Comparison of ENCODE assay signal across 8 cellular contexts in the genomic region with DNA sequence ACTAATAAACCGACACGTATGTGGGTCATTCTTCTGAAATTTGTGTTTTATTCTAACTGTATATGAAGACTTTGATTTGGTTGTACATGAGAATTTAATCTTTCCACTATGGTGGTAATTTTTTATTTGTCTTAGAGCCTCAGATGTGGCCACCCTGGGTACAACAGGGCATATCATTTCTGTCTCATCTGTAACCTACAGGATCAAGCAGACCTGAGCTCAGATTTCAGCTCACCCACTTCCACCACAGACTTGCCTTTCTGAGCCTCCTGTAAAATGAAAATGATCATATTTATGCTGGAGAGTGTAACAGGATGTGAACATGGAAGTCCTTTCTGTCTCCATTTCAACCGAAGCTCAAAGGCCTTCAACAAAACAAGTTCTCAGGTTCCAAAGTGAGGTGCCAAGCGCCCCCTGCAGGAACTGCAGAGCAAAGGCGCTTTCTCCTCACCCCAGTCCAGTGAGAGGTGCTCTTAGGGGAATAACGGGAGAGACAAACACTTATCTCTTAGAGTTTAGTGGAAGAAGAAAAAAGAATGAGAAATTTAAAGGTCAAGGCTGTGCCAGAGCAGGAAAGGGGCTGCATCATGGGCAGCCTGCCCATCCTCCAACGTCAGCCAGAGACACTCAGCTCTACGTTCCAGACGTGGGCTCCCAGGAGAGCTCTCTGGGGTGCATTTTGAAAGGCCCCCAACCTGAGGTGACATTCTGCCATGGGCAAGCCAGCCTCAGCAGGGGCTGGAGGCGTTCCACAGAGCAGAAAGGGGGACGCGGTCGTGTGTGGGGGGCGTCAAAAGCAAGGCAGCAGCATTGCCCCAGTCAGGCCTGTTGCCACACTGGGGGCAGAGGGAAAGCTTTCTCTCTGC. TPM values are rescaled to one million over a fixed set of nuclear protein-coding genes. Genes with fewer than 3 reads are reported as not detected.
A peak's percentile ranks its signal among the peaks of the same experiment; 100 is the strongest.
DNase-seq lines count a peak whose midpoint lies in the region; ATAC-seq and TF ChIP-seq lines count a peak whose summit lies in the region.

No MANE protein-coding gene starts in this region.

- DNase-seq in ACHN = peak; percentile 60
- DNase-seq in GM12865 (ENCODE audit: low read depth) = peak; percentile 79
- DNase-seq in MV-4-11 (lab: John Stamatoyannopoulos, UW) = peak; percentile 46
- peak; percentile 53 for DNase-seq in SW480 (ENCODE audit: low spot score)
- peak; percentile 52 for DNase-seq in astrocyte of the spinal cord (ENCODE audit: low read depth, low spot score)
- peak in 1 of 2 donors; percentile 38 for DNase-seq in left lung
- peak; percentile 18 to 40 for DNase-seq in stimulated activated CD8-positive, alpha-beta memory T cell treated with anti-CD3 and anti-CD28 coated beads, Interleukin-2, amount 100 ng/mL, for 48 hours (ENCODE audit: low read depth in 2 of 2)

- H3K27me3 ChIP-seq in left lung = no peaks in the 10 kb centered on the region

- in situ Hi-C loops in ACHN (cut with HindIII; ENCODE audit: low pct_ligation_motif_present, low pct_unique_long_range_greater_than_20kb, low sequenced_read_pairs) (no loop called here), astrocyte of the spinal cord (cut with HindIII; ENCODE audit: low sequenced_read_pairs) (no loop called here)

- H3K4me3 ChIP-seq in GM12865 (ENCODE audit: low read depth, low read length) (no peak overlapping the region), astrocyte of the spinal cord (ENCODE audit: low read depth, low read length) (no peak overlapping the region), left lung (no peak overlapping the region)

- H3K9me3 ChIP-seq in left lung = no peaks in the 10 kb centered on the region

- ATAC-seq in left lung (peak; percentile 88), GM21737 (IDR thresholded peaks at IDR 0.05; ENCODE audit: unreplicated experiment) (no peak)

- TF ChIP-seq CTCF in GM12865 (IDR thresholded peaks at IDR 0.05; ENCODE audit: insufficient read depth, low read depth, low read length, missing control alignments) = peak; percentile 90
- TF ChIP-seq CTCF in astrocyte of the spinal cord (IDR thresholded peaks at IDR 0.05; ENCODE audit: low read depth, low read length) = peak; percentile 92
- TF ChIP-seq CTCF in left lung (IDR thresholded peaks at IDR 0.05) = peak; percentile 58 to 73

- no peaks in the 10 kb centered on the region for H3K36me3 ChIP-seq in left lung

- no peaks in the 10 kb centered on the region for H3K4me1 ChIP-seq in left lung

- intact Hi-C loops in left lung (cut with DNase I) = no loop called here

- H3K27ac ChIP-seq in left lung = no peak overlapping the region

RNA-seq across cellular contexts. Expression of gene CD24, which starts 23.1 kb away (rescaled TPM):
- total RNA-seq in left lung = 100 to 1,000 TPM in 1 of 2 donors, 10 to 100 TPM in 1; 54.0 to 158 TPM

RNA-seq across cellular contexts. Expression of gene MTRES1, which starts 30.4 kb away (rescaled TPM):
- 10 to 100 TPM; 14.1 to 15.8 TPM for total RNA-seq in left lung
